ENCODE assay signal across 8 cellular contexts in the genomic region with DNA sequence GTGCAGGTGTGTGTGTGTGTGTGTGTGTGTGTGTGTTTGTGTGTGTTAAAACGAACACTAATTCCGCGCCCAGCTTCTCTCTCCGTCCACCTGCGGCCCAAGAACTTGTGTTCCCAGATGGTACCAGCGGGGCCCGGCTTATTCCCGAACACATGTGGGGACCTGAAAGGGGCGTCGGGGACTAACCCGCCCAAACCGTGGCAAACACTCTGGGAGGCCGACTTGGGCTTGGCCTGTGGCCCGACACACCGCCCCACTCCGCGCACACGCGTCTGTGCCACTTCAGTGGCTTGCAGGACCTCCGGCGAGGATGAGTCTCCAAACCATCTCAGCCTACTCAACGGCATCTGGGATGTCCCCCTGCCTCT. TPM values are rescaled to one million over a fixed set of nuclear protein-coding genes. Genes with fewer than 3 reads are reported as not detected.
DNase-seq lines count a peak whose midpoint lies in the region; TF ChIP-seq lines count a peak whose summit lies in the region.

No MANE protein-coding gene starts in this region.

- peaks cover 8 to 14% (median 12%) of the 10 kb centered on the region in 3 donors for H3K27me3 Mint-ChIP-seq in immature natural killer cell (ENCODE audit: low read depth in 3 of 3)

- no peak overlapping the region for H3K27ac ChIP-seq in ascending aorta
- no peak overlapping the region for H3K27ac ChIP-seq in smooth muscle cell (ENCODE audit: low read depth)

- H3K4me2 ChIP-seq in smooth muscle cell: no peak overlapping the region

- H3K4me1 ChIP-seq in HAP-1: peaks cover 23% of the 10 kb centered on the region
- H3K4me1 ChIP-seq in ascending aorta: peaks cover 0 to 10% of the 10 kb centered on the region in 2 donors
- peaks cover 14% of the 10 kb centered on the region for H3K4me1 ChIP-seq in smooth muscle cell (ENCODE audit: low read depth)

- no peak for DNase-seq in HAP-1 (ENCODE audit: low spot score in 2 of 2)
- DNase-seq in ascending aorta (ENCODE audit: low spot score in 2 of 2): no peak
- no peak for DNase-seq in immature natural killer cell
- DNase-seq in smooth muscle cell (lab: John Stamatoyannopoulos, UW; ENCODE audit: unreplicated experiment): no peak
- DNase-seq in activated CD4-positive, CD25-positive, alpha-beta regulatory T cell treated with anti-CD3 and anti-CD28 coated beads, Interleukin-2, amount 50 U/mL, for 72 hours: no peak
- no peak for DNase-seq in NCI-H1694 treated with DMSO at 0.1 percent for 48 hours (lab: John Stamatoyannopoulos, UW)
- DNase-seq in NCI-H1092 (lab: John Stamatoyannopoulos, UW): no peak
- no peak for DNase-seq in NCI-H1105 (lab: John Stamatoyannopoulos, UW)

- H3K27me3 ChIP-seq in HAP-1 (ENCODE audit: low read depth) (no peaks in the 10 kb centered on the region), ascending aorta (no peaks in the 10 kb centered on the region), smooth muscle cell (ENCODE audit: low read depth) (peaks cover 58% of the 10 kb centered on the region)

- in situ Hi-C loops in HAP-1 (cut with MboI; ENCODE audit: low sequenced_read_pairs): loop anchor here (10.0 kb wide), 1 partner anchor 120 kb away; no protein-coding TSS in a partner anchor

- no peaks in the 10 kb centered on the region for H3K79me2 ChIP-seq in smooth muscle cell (ENCODE audit: low read depth)

- no peaks in the 10 kb centered on the region for H3K36me3 Mint-ChIP-seq in immature natural killer cell

- H3K36me3 ChIP-seq in HAP-1 (replicated peaks) (no peaks in the 10 kb centered on the region), ascending aorta (no peaks in the 10 kb centered on the region), smooth muscle cell (ENCODE audit: low read depth) (no peaks in the 10 kb centered on the region)

- H3K4me1 Mint-ChIP-seq in immature natural killer cell: peaks cover 21 to 33% of the 10 kb centered on the region in 2 donors

- 76% methylated on average over 19 of the region's 22 CpGs for WGBS in smooth muscle cell (ENCODE audit: low lambda C conversion rate)

- H3K9me3 Mint-ChIP-seq in immature natural killer cell: peaks cover 0 to 7% (median 1%) of the 10 kb centered on the region in 6 donors

- no peaks in the 10 kb centered on the region for H3F3A ChIP-seq in smooth muscle cell (ENCODE audit: low read depth)

- H3K9me3 ChIP-seq in HAP-1 (no peaks in the 10 kb centered on the region), ascending aorta (no peaks in the 10 kb centered on the region), smooth muscle cell (replicated peaks; ENCODE audit: low read depth) (no peaks in the 10 kb centered on the region)

- no peak overlapping the region for H3K9ac ChIP-seq in smooth muscle cell (ENCODE audit: low read depth)

- intact Hi-C loops in ascending aorta (cut with DNase I): no loop called here

- no peak overlapping the region for H2AFZ ChIP-seq in smooth muscle cell (ENCODE audit: low read depth)

- no peaks in the 10 kb centered on the region for H4K20me1 ChIP-seq in smooth muscle cell (ENCODE audit: low read depth)

- no peak overlapping the region for H3K27ac Mint-ChIP-seq in immature natural killer cell

- peak overlapping the region; percentile 40 for H3K4me3 ChIP-seq in HAP-1
- peak overlapping the region; percentile 62 to 77 for H3K4me3 ChIP-seq in ascending aorta
- peak overlapping the region; percentile 65 for H3K4me3 ChIP-seq in smooth muscle cell

- peak overlapping the region in 4 of 5 donors; percentile 53 to 69 (median 64) for H3K4me3 Mint-ChIP-seq in immature natural killer cell

- TF ChIP-seq CTCF in ascending aorta (IDR thresholded peaks at IDR 0.05) (no peak), smooth muscle cell (IDR thresholded peaks at IDR 0.05; ENCODE audit: borderline replicate concordance, insufficient read depth, poor library complexity, severe bottlenecking) (no peak)

RNA-seq across cellular contexts. Expression of a gene that starts 0.9 kb away (rescaled TPM):
- 2.2 TPM for total RNA-seq in ascending aorta
- polyA plus RNA-seq in immature natural killer cell: not detected
- total RNA-seq in smooth muscle cell: 0.63 and 0.67 TPM in 2 replicates
- polyA plus RNA-seq in smooth muscle cell: 0.96 and 2.4 TPM in 2 replicates
